ENCODE assay signal across 14 cellular contexts in the genomic region with DNA sequence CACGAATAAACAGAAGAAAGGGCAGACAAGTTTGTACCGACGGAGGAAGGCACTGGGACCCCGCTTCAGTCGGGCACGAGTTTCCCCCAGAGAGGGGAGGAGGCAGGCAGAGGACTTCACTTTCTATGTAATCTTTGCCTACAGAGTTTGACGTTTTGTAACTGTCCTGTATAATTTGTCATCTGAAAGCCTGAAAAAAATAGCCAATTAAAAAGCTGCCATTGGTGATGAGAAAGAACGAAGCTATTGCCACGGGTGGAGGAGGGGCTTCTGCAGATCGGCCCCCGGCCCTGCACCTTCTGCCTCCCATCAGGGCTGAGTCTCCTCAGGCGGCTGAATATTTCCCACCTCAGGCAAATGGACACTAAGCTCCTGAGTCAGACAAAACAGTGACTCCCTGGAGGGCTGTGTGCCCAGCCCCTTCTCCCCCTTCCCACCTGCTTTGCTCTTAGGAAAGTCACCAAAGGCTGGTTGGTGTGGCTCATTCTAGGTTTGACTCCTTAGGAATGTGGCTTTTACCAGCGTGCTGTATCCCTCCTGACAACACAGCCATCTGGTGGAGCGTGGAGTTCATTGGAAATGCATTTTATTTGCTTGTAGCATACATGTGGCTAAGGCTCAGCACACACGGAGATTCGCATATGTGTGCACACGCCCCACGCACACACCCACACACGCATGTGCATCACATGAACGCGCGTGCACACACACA.
DNase-seq lines count a peak whose midpoint lies in the region; ATAC-seq and TF ChIP-seq lines count a peak whose summit lies in the region.
"Had no signal": no experiment of that assay in that cellular context is flagged by ENCODE, and none has a peak within 500 bp of the region (broad histone marks: within the 10 kb centered on the region; RNA-seq: fewer than 3 reads in every experiment).

No MANE protein-coding gene starts in this region.

- no peak for ATAC-seq in natural killer cell treated with Interleukin-12 subunit alpha and Interleukin-12 subunit beta and Interleukin-15 and Interleukin-18, amount 100 ng/mL, for 72 hours
- no peak for ATAC-seq in natural killer cell

- H3K4me1 ChIP-seq in vagina (peaks cover 32% of the 10 kb centered on the region), esophagus muscularis mucosa (peaks cover 7 to 31% (median 25%) of the 10 kb centered on the region in 4 donors), tibial nerve (peaks cover 0 to 21% (median 3%) of the 10 kb centered on the region in 4 donors)

- CTCF ChIA-PET in GM10248 (lab: Yijun Ruan, JAX): interaction anchor here (0.9 to 1.2 kb wide), 2 partner anchors 25 to 51 kb away, joined by 3 to 4 read pairs; no protein-coding TSS in a partner anchor

- H3K27ac ChIP-seq in vagina (peak overlapping the region; percentile 40), esophagus muscularis mucosa (replicated peaks in 1 of 4) (no peak overlapping the region), tibial nerve (no peak overlapping the region)

- peaks cover 0 to 6% of the 10 kb centered on the region in 2 donors for H3K27me3 Mint-ChIP-seq in natural killer cell treated with Interleukin-12 subunit alpha and Interleukin-12 subunit beta and Interleukin-15 and Interleukin-18, amount 100 ng/mL, for 72 hours
- H3K27me3 Mint-ChIP-seq in natural killer cell (ENCODE audit: low read depth in 2 of 2): peaks cover 14 to 16% of the 10 kb centered on the region in 2 donors

- intact Hi-C loops in natural killer cell (cut with micrococcal nuclease): no loop called here
- intact Hi-C loops in vagina (cut with DNase I): no loop called here
- intact Hi-C loops in esophagus muscularis mucosa (cut with DNase I): no loop called here

- POLR2A ChIA-PET in GM10248 (lab: Yijun Ruan, JAX): no interaction called here

- TF ChIP-seq CTCF in natural killer cell (IDR thresholded peaks at IDR 0.05) (no peak), kidney epithelial cell (IDR thresholded peaks at IDR 0.05; ENCODE audit: insufficient read depth, low read length, poor library complexity, severe bottlenecking) (peak; percentile 2), vagina (IDR thresholded peaks at IDR 0.05) (peak in 1 of 3 experiments; percentile 12), esophagus muscularis mucosa (IDR thresholded peaks at IDR 0.05) (no peak), GM10248 (IDR thresholded peaks at IDR 0.05; ENCODE audit: control extremely low read depth, extremely low read depth, low read depth, missing control alignments) (no peak), tibial nerve (IDR thresholded peaks at IDR 0.05) (no peak)

- peak overlapping the region; percentile 33 for H3K4me3 ChIP-seq in kidney epithelial cell (ENCODE audit: low read depth, low read length)
- H3K4me3 ChIP-seq in vagina: peak overlapping the region in 1 of 2 donors; percentile 23
- no peak overlapping the region for H3K4me3 ChIP-seq in esophagus muscularis mucosa
- no peak overlapping the region for H3K4me3 ChIP-seq in tibial nerve

- H3K9me3 ChIP-seq in vagina (no peaks in the 10 kb centered on the region), esophagus muscularis mucosa (no peaks in the 10 kb centered on the region), tibial nerve (no peaks in the 10 kb centered on the region)
- H3K9me3 ChIP-seq: SK-N-SH had no signal

- no peaks in the 10 kb centered on the region for H3K36me3 ChIP-seq in kidney epithelial cell (ENCODE audit: control insufficient read depth, insufficient read depth, low read length)
- H3K36me3 ChIP-seq in vagina: no peaks in the 10 kb centered on the region
- no peaks in the 10 kb centered on the region for H3K36me3 ChIP-seq in esophagus muscularis mucosa
- H3K36me3 ChIP-seq in tibial nerve: no peaks in the 10 kb centered on the region

- H3K27me3 ChIP-seq in kidney epithelial cell (ENCODE audit: control insufficient read depth, insufficient read depth, low read length) (peaks cover 19% of the 10 kb centered on the region), vagina (no peaks in the 10 kb centered on the region), esophagus muscularis mucosa (peaks cover 0 to 37% (median 2%) of the 10 kb centered on the region in 4 donors), tibial nerve (peaks cover 0 to 23% of the 10 kb centered on the region in 2 donors)

- DNase-seq in natural killer cell treated with Interleukin-12 subunit alpha and Interleukin-12 subunit beta and Interleukin-15 and Interleukin-18, amount 100 ng/mL, for 72 hours (ENCODE audit: low spot score): peak; percentile 13
- DNase-seq in natural killer cell (no peak), SW480 (ENCODE audit: low spot score) (peak; percentile 42), kidney epithelial cell (ENCODE audit: low read depth) (no peak), vagina (ENCODE audit: extremely low spot score in 2 of 2) (peak in 1 of 2 donors; percentile 67), esophagus muscularis mucosa (ENCODE audit: extremely low spot score) (no peak), GM10248 (ENCODE audit: extremely low spot score) (no peak), tibial nerve (ENCODE audit: low spot score in 2 of 2) (no peak)
- DNase-seq: CD4-positive, alpha-beta memory T cell; HCEC 1CT; KG1; midbrain; SK-N-SH had no signal

- H3K4me3 Mint-ChIP-seq in natural killer cell treated with Interleukin-12 subunit alpha and Interleukin-12 subunit beta and Interleukin-15 and Interleukin-18, amount 100 ng/mL, for 72 hours: no peak overlapping the region
- no peak overlapping the region for H3K4me3 Mint-ChIP-seq in natural killer cell
- H3K4me3 Mint-ChIP-seq: activated naive CD8-positive, alpha-beta T cell treated with anti-CD3 and anti-CD28 coated beads, Interleukin-2, amount 10 ng/mL, durations not matched to agents 7 days and 5 days; CD4-positive, alpha-beta memory T cell had no signal

- H3K36me3 Mint-ChIP-seq in natural killer cell treated with Interleukin-12 subunit alpha and Interleukin-12 subunit beta and Interleukin-15 and Interleukin-18, amount 100 ng/mL, for 72 hours: no peaks in the 10 kb centered on the region
- no peaks in the 10 kb centered on the region for H3K36me3 Mint-ChIP-seq in natural killer cell
- H3K36me3 Mint-ChIP-seq: activated naive CD8-positive, alpha-beta T cell treated with anti-CD3 and anti-CD28 coated beads, Interleukin-2, amount 10 ng/mL, durations not matched to agents 7 days and 5 days; CD4-positive, alpha-beta memory T cell had no signal

- no peaks in the 10 kb centered on the region for H3K9me3 Mint-ChIP-seq in natural killer cell treated with Interleukin-12 subunit alpha and Interleukin-12 subunit beta and Interleukin-15 and Interleukin-18, amount 100 ng/mL, for 72 hours
- H3K9me3 Mint-ChIP-seq in natural killer cell: no peaks in the 10 kb centered on the region
- H3K9me3 Mint-ChIP-seq: activated naive CD8-positive, alpha-beta T cell treated with anti-CD3 and anti-CD28 coated beads, Interleukin-2, amount 10 ng/mL, durations not matched to agents 7 days and 5 days had no signal

- TF ChIP-seq EP300 in esophagus muscularis mucosa (IDR thresholded peaks at IDR 0.05) (no peak), tibial nerve (IDR thresholded peaks at IDR 0.05) (no peak)

- no peak for TF ChIP-seq POLR2A in vagina (IDR thresholded peaks at IDR 0.05)
- no peak for TF ChIP-seq POLR2A in esophagus muscularis mucosa (IDR thresholded peaks at IDR 0.05; ENCODE audit: low read depth)
- no peak for TF ChIP-seq POLR2A in tibial nerve (IDR thresholded peaks at IDR 0.05)

- WGBS in esophagus muscularis mucosa: 71% methylated on average over 22 of the region's 22 CpGs
- 68 to 72% methylated on average over 22 of the region's 22 CpGs for WGBS in tibial nerve, 2 donors

- H3K27ac Mint-ChIP-seq in natural killer cell treated with Interleukin-12 subunit alpha and Interleukin-12 subunit beta and Interleukin-15 and Interleukin-18, amount 100 ng/mL, for 72 hours: no peak overlapping the region
- no peak overlapping the region for H3K27ac Mint-ChIP-seq in natural killer cell
- H3K27ac Mint-ChIP-seq: activated naive CD8-positive, alpha-beta T cell treated with anti-CD3 and anti-CD28 coated beads, Interleukin-2, amount 10 ng/mL, durations not matched to agents 7 days and 5 days; CD4-positive, alpha-beta memory T cell had no signal

- H3K4me1 Mint-ChIP-seq in natural killer cell treated with Interleukin-12 subunit alpha and Interleukin-12 subunit beta and Interleukin-15 and Interleukin-18, amount 100 ng/mL, for 72 hours (ENCODE audit: low read depth in 2 of 2): peaks cover 0 to 4% of the 10 kb centered on the region in 2 donors
- H3K4me1 Mint-ChIP-seq in natural killer cell: peaks cover 9 to 10% of the 10 kb centered on the region in 2 donors
- H3K4me1 Mint-ChIP-seq: activated naive CD8-positive, alpha-beta T cell treated with anti-CD3 and anti-CD28 coated beads, Interleukin-2, amount 10 ng/mL, durations not matched to agents 7 days and 5 days had no signal

Comparison
In these comparisons a context has a peak if more than half of its experiments do, and no peak if none do; other contexts are left out.
1. DNase-seq: peak in natural killer cell treated with Interleukin-12 subunit alpha and Interleukin-12 subunit beta and Interleukin-15 and Interleukin-18, amount 100 ng/mL, for 72 hours (single experiment) and SW480 (single experiment); none in natural killer cell (single experiment), kidney epithelial cell (single experiment), esophagus muscularis mucosa (single experiment), GM10248 (single experiment) and tibial nerve (0 of 2).